Comparison of ENCODE assay signal across 11 cellular contexts in genomic region chr6:90375681-90376439, GRCh38.
A peak's percentile ranks its signal among the peaks of the same experiment; 100 is the strongest.
DNase-seq lines count a peak whose midpoint lies in the region; ATAC-seq and TF ChIP-seq lines count a peak whose summit lies in the region.
"Had no signal": no experiment of that assay in that cellular context is flagged by ENCODE, and none has a peak within 500 bp of the region (broad histone marks: within the 10 kb centered on the region; RNA-seq: fewer than 3 reads in every experiment).

No MANE protein-coding gene starts in this region.

- no peak for TF ChIP-seq CTCF in astrocyte of the spinal cord (IDR thresholded peaks at IDR 0.05; ENCODE audit: low read depth, low read length)
- no peak for TF ChIP-seq CTCF in liver (IDR thresholded peaks at IDR 0.05; ENCODE audit: low read depth, low read length, missing input control)
- TF ChIP-seq CTCF in stomach (IDR thresholded peaks at IDR 0.05): no peak

- in situ Hi-C loops in astrocyte of the spinal cord (cut with HindIII; ENCODE audit: low sequenced_read_pairs): no loop called here

- ATAC-seq in HG02763 (IDR thresholded peaks at IDR 0.05; ENCODE audit: unreplicated experiment): no peak

- H3K4me1 ChIP-seq in liver (ENCODE audit: control insufficient read depth in 4 of 4, insufficient read depth in 4 of 4, low read length in 3 of 4): no peaks in the 10 kb centered on the region
- no peaks in the 10 kb centered on the region for H3K4me1 ChIP-seq in stomach
- H3K4me1 ChIP-seq: BE2C had no signal

- H3K36me3 ChIP-seq in liver (ENCODE audit: control insufficient read depth in 4 of 4, insufficient read depth in 3 of 4, low read depth in 1 of 4, low read length in 3 of 4): no peaks in the 10 kb centered on the region
- H3K36me3 ChIP-seq in stomach: no peaks in the 10 kb centered on the region
- H3K36me3 ChIP-seq: BE2C had no signal

- DNase-seq in A172 (ENCODE audit: low spot score) (peak; percentile 65), LHCN-M2 (ENCODE audit: low read depth) (peak; percentile 52), astrocyte of the spinal cord (ENCODE audit: low read depth, low spot score) (peak; percentile 83), OCI-M2 (lab: John Stamatoyannopoulos, UW; ENCODE audit: unreplicated experiment) (no peak), stomach (no peak)
- no peak for DNase-seq in central memory CD4-positive, alpha-beta T cell
- DNase-seq: BE2C; RPMI8226; stimulated activated CD4-positive, alpha-beta T cell treated with anti-CD3 and anti-CD28 coated beads, Interleukin-2, amount 100 ng/mL, for 24 hours had no signal

- no peaks in the 10 kb centered on the region for H3K27me3 ChIP-seq in liver (ENCODE audit: control insufficient read depth in 4 of 4, insufficient read depth in 4 of 4, low read length in 3 of 4)
- no peaks in the 10 kb centered on the region for H3K27me3 ChIP-seq in stomach

- WGBS in liver: 80% methylated on average over 9 of the region's 9 CpGs
- 61 to 71% (median 69%) methylated on average over 9 of the region's 9 CpGs for WGBS in stomach, 5 donors

- H3K27ac ChIP-seq in liver (ENCODE audit: low read depth in 1 of 2, low read length in 2 of 2): no peak overlapping the region
- H3K27ac ChIP-seq in stomach: peak overlapping the region in 1 of 5 donors; percentile 15

- H3K4me3 ChIP-seq in astrocyte of the spinal cord (ENCODE audit: low read depth, low read length) (no peak overlapping the region), liver (ENCODE audit: low read depth in 1 of 3, low read length in 3 of 3) (no peak overlapping the region), stomach (no peak overlapping the region)

- TF ChIP-seq EP300 in stomach (IDR thresholded peaks at IDR 0.05): no peak

- no peak overlapping the region for H3K9ac ChIP-seq in liver (ENCODE audit: low read depth in 1 of 2, low read length in 2 of 2)

- intact Hi-C loops in stomach (cut with DNase I; ENCODE audit: low total_unique reads): no loop called here

- no peak for TF ChIP-seq POLR2A in stomach (IDR thresholded peaks at IDR 0.05)

- H3K9me3 ChIP-seq in liver (ENCODE audit: control insufficient read depth in 4 of 4, low read length in 3 of 4) (no peaks in the 10 kb centered on the region), stomach (no peaks in the 10 kb centered on the region)
- H3K9me3 ChIP-seq: BE2C had no signal

- TF ChIP-seq RAD21 in liver (IDR thresholded peaks at IDR 0.05): no peak

TF ChIP-seq in liver, 16 proteins besides CTCF, POLR2A, EP300 and RAD21:
- peak; percentile 10 for TF ChIP-seq SP1 (IDR thresholded peaks at IDR 0.05)
- no peak for TF ChIP-seq TAF1 (conservative IDR thresholded peaks at IDR 0.05)
- no peak for TF ChIP-seq EGR1 (IDR thresholded peaks at IDR 0.05; ENCODE audit: low read depth in 2 of 2)
- no peak for TF ChIP-seq ATF3 (IDR thresholded peaks at IDR 0.05)
- TF ChIP-seq FOXA1 (IDR thresholded peaks at IDR 0.05): no peak
- peak in 1 of 2 donors; percentile 9 for TF ChIP-seq RXRA (IDR thresholded peaks at IDR 0.05)

Comparison
In these comparisons a context has a peak if more than half of its experiments do, and no peak if none do; other contexts are left out.
1. DNase-seq: peak in A172 (single experiment), LHCN-M2 (single experiment) and astrocyte of the spinal cord (single experiment); none in central memory CD4-positive, alpha-beta T cell (single experiment), OCI-M2 (single experiment) and stomach (single experiment).